25 cellular contexts compared by ENCODE assay signal in genomic region chr1:19349999-19350398, GRCh38. TPM values are rescaled to one million over a fixed set of nuclear protein-coding genes. Genes with fewer than 3 reads are reported as not detected.
DNase-seq lines count a peak whose midpoint lies in the region; TF ChIP-seq lines count a peak whose summit lies in the region.
"Had no signal": no experiment of that assay in that cellular context is flagged by ENCODE, and none has a peak within 500 bp of the region (broad histone marks: within the 10 kb centered on the region; RNA-seq: fewer than 3 reads in every experiment).

No MANE protein-coding gene starts in this region.

- no peaks in the 10 kb centered on the region for H3K9me3 Mint-ChIP-seq in activated naive CD8-positive, alpha-beta T cell (ENCODE audit: low read depth)
- no peaks in the 10 kb centered on the region for H3K9me3 Mint-ChIP-seq in activated naive CD8-positive, alpha-beta T cell treated with anti-CD3 and anti-CD28 coated beads for 36 hours
- H3K9me3 Mint-ChIP-seq in CD8-positive, alpha-beta memory T cell, result no peaks in the 10 kb centered on the region
- H3K9me3 Mint-ChIP-seq: activated naive CD8-positive, alpha-beta T cell treated with anti-CD3 and anti-CD28 coated beads, Interleukin-2, amount 10 ng/mL, durations not matched to agents 7 days and 5 days; IgD-negative memory B cell had no signal

- peak overlapping the region; percentile 89 for H3K27ac ChIP-seq in OCI-LY1 (ENCODE audit: low read depth, low read length, poor library complexity, severe bottlenecking)
- peak overlapping the region; percentile 44 to 66 for H3K27ac ChIP-seq in esophagus (ENCODE audit: low read depth in 2 of 2, low read length in 1 of 2)
- H3K27ac ChIP-seq in rectal smooth muscle tissue (ENCODE audit: low read depth, low read length), result peak overlapping the region; percentile 6
- H3K27ac ChIP-seq in CD8-positive, alpha-beta memory T cell (ENCODE audit: low read depth, low read length), result no peak overlapping the region
- H3K27ac ChIP-seq: foreskin keratinocyte, SJSA1, thoracic aorta had no signal

- CTCF ChIA-PET in CD8-positive, alpha-beta memory T cell (lab: Charles Lee), result no interaction called here

- H3K27ac Mint-ChIP-seq in activated naive CD8-positive, alpha-beta T cell, result peak overlapping the region; percentile 50
- no peak overlapping the region for H3K27ac Mint-ChIP-seq in activated naive CD8-positive, alpha-beta T cell treated with anti-CD3 and anti-CD28 coated beads for 36 hours
- peak overlapping the region in 1 of 8 donors; percentile 41 for H3K27ac Mint-ChIP-seq in CD8-positive, alpha-beta memory T cell
- H3K27ac Mint-ChIP-seq: activated naive CD8-positive, alpha-beta T cell treated with anti-CD3 and anti-CD28 coated beads, Interleukin-2, amount 10 ng/mL, durations not matched to agents 7 days and 5 days had no signal

- no peaks in the 10 kb centered on the region for H3K4me1 Mint-ChIP-seq in activated naive CD8-positive, alpha-beta T cell (ENCODE audit: low read depth)
- no peaks in the 10 kb centered on the region for H3K4me1 Mint-ChIP-seq in activated naive CD8-positive, alpha-beta T cell treated with anti-CD3 and anti-CD28 coated beads for 36 hours
- peaks cover 0 to 5% (median 3%) of the 10 kb centered on the region in 3 donors for H3K4me1 Mint-ChIP-seq in CD8-positive, alpha-beta memory T cell
- H3K4me1 Mint-ChIP-seq: activated naive CD8-positive, alpha-beta T cell treated with anti-CD3 and anti-CD28 coated beads, Interleukin-2, amount 10 ng/mL, durations not matched to agents 7 days and 5 days had no signal

- no peak overlapping the region for H2AFZ ChIP-seq in OCI-LY1 (ENCODE audit: low read length)

- H3K36me3 ChIP-seq in OCI-LY1 (ENCODE audit: insufficient read depth, low read length) (peaks cover 15% of the 10 kb centered on the region; the same call in 1 of the 2 replicates), esophagus (ENCODE audit: control insufficient read depth in 2 of 2, insufficient read depth in 2 of 2, low read length in 1 of 2) (peaks cover 5 to 40% of the 10 kb centered on the region in 2 donors), rectal smooth muscle tissue (ENCODE audit: control insufficient read depth, insufficient read depth, low read length) (peaks cover 27% of the 10 kb centered on the region)
- H3K36me3 ChIP-seq in CD8-positive, alpha-beta memory T cell (ENCODE audit: insufficient read depth, low read length), result peaks cover 59% of the 10 kb centered on the region

- WGBS in esophagus, 2 donors, result 54 to 71% methylated on average over 15 to 17 of the region's 17 CpGs

- DNase-seq in activated naive CD8-positive, alpha-beta T cell treated with anti-CD3 and anti-CD28 coated beads for 36 hours, result no peak
- DNase-seq in stimulated activated CD4-positive, alpha-beta T cell treated with anti-CD3 and anti-CD28 coated beads, Interleukin-2, amount 100 ng/mL, for 24 hours, result no peak
- DNase-seq in CD8-positive, alpha-beta memory T cell, result no peak
- DNase-seq in hypothalamus (lab: John Stamatoyannopoulos, UW), result no peak
- DNase-seq: activated CD8-positive, alpha-beta memory T cell treated with anti-CD3 and anti-CD28 coated beads for 24 hours; activated naive CD8-positive, alpha-beta T cell treated with anti-CD3 and anti-CD28 coated beads, Interleukin-2, amount 10 ng/mL, durations not matched to agents 7 days and 5 days; C1 segment of cervical spinal cord; Calu3; effector memory CD4-positive, alpha-beta T cell; erythroblast; foreskin keratinocyte; NCI-H1694 treated with DMSO at 0.1 percent for 48 hours; NCI-H2227 treated with DMSO at 0.1 percent for 48 hours; stimulated activated CD4-positive, alpha-beta T cell treated with anti-CD3 and anti-CD28 coated beads, Interleukin-15, amount 100 ng/mL, for 24 hours; stimulated activated naive CD8-positive, alpha-beta T cell treated with anti-CD3 and anti-CD28 coated beads, Interleukin-15, Interleukin-2, amounts not matched to agents 100 U/mL and 50 U/mL, for 24 hours; T-helper 1 cell had no signal

- H3K4me1 ChIP-seq in OCI-LY1 (ENCODE audit: insufficient read depth, low read length, severe bottlenecking) (peaks cover 35% of the 10 kb centered on the region), esophagus (ENCODE audit: control insufficient read depth in 2 of 2, insufficient read depth in 2 of 2, low read length in 1 of 2) (peaks cover 4 to 24% of the 10 kb centered on the region in 2 donors), rectal smooth muscle tissue (ENCODE audit: control insufficient read depth, insufficient read depth, low read length) (peaks cover 13% of the 10 kb centered on the region)
- no peaks in the 10 kb centered on the region for H3K4me1 ChIP-seq in CD8-positive, alpha-beta memory T cell (ENCODE audit: insufficient read depth, low read length)
- H3K4me1 ChIP-seq: foreskin keratinocyte, HAP-1, SJSA1 had no signal

- H3F3A ChIP-seq in OCI-LY1 (ENCODE audit: insufficient read depth, low read length), result no peaks in the 10 kb centered on the region

- H3K9me3 ChIP-seq in OCI-LY1 (ENCODE audit: low read length) (no peaks in the 10 kb centered on the region), esophagus (ENCODE audit: control insufficient read depth in 2 of 2, insufficient read depth in 1 of 2, low read depth in 1 of 2, low read length in 1 of 2) (no peaks in the 10 kb centered on the region)
- H3K9me3 ChIP-seq in CD8-positive, alpha-beta memory T cell (ENCODE audit: low read length), result no peaks in the 10 kb centered on the region
- H3K9me3 ChIP-seq: HAP-1, SJSA1, thoracic aorta had no signal

- no peak overlapping the region for H3K4me3 ChIP-seq in OCI-LY1 (ENCODE audit: low read depth, low read length, poor library complexity, severe bottlenecking)
- no peak overlapping the region for H3K4me3 ChIP-seq in esophagus (ENCODE audit: low read depth in 1 of 2, low read length in 2 of 2)
- no peak overlapping the region for H3K4me3 ChIP-seq in rectal smooth muscle tissue (ENCODE audit: low read length)
- H3K4me3 ChIP-seq in CD8-positive, alpha-beta memory T cell (ENCODE audit: low read length), result no peak overlapping the region
- H3K4me3 ChIP-seq: HAP-1, lung, SJSA1, thoracic aorta had no signal

- H3K4me2 ChIP-seq in OCI-LY1 (ENCODE audit: low read length), result peak overlapping the region; percentile 13; the same call in 1 of the 2 replicates

- H3K27me3 ChIP-seq in OCI-LY1 (ENCODE audit: insufficient read depth, low read length), result no peaks in the 10 kb centered on the region
- H3K27me3 ChIP-seq in esophagus (ENCODE audit: control insufficient read depth in 1 of 2, insufficient read depth in 2 of 2, low read length in 2 of 2), result no peaks in the 10 kb centered on the region
- no peaks in the 10 kb centered on the region for H3K27me3 ChIP-seq in rectal smooth muscle tissue (ENCODE audit: control insufficient read depth, insufficient read depth, low read length)
- no peaks in the 10 kb centered on the region for H3K27me3 ChIP-seq in CD8-positive, alpha-beta memory T cell (ENCODE audit: insufficient read depth, low read length, poor library complexity, severe bottlenecking)
- H3K27me3 ChIP-seq: foreskin keratinocyte, SJSA1 had no signal

- no peaks in the 10 kb centered on the region for H3K79me2 ChIP-seq in OCI-LY1 (ENCODE audit: insufficient read depth, low read length)

- TF ChIP-seq CTCF in OCI-LY1 (IDR thresholded peaks at IDR 0.05; ENCODE audit: low read length), result no peak

- POLR2A ChIA-PET in CD8-positive, alpha-beta memory T cell (lab: Charles Lee), result no interaction called here

- H3K4me3 Mint-ChIP-seq in activated naive CD8-positive, alpha-beta T cell, result no peak overlapping the region
- no peak overlapping the region for H3K4me3 Mint-ChIP-seq in activated naive CD8-positive, alpha-beta T cell treated with anti-CD3 and anti-CD28 coated beads for 36 hours
- H3K4me3 Mint-ChIP-seq in CD8-positive, alpha-beta memory T cell, result no peak overlapping the region
- H3K4me3 Mint-ChIP-seq: activated naive CD8-positive, alpha-beta T cell treated with anti-CD3 and anti-CD28 coated beads, Interleukin-2, amount 10 ng/mL, durations not matched to agents 7 days and 5 days had no signal

- no peaks in the 10 kb centered on the region for H3K36me3 Mint-ChIP-seq in activated naive CD8-positive, alpha-beta T cell
- H3K36me3 Mint-ChIP-seq in activated naive CD8-positive, alpha-beta T cell treated with anti-CD3 and anti-CD28 coated beads for 36 hours, result peaks cover 3% of the 10 kb centered on the region
- H3K36me3 Mint-ChIP-seq in CD8-positive, alpha-beta memory T cell, result peaks cover 0 to 88% (median 9%) of the 10 kb centered on the region in 3 donors
- H3K36me3 Mint-ChIP-seq: IgD-negative memory B cell had no signal

- H3K9ac ChIP-seq in OCI-LY1 (ENCODE audit: low read length) (peak overlapping the region; percentile 12; the same call in 1 of the 2 replicates), rectal smooth muscle tissue (ENCODE audit: low read length) (no peak overlapping the region)

- H3K27me3 Mint-ChIP-seq in activated naive CD8-positive, alpha-beta T cell, result no peaks in the 10 kb centered on the region
- no peaks in the 10 kb centered on the region for H3K27me3 Mint-ChIP-seq in activated naive CD8-positive, alpha-beta T cell treated with anti-CD3 and anti-CD28 coated beads for 36 hours
- H3K27me3 Mint-ChIP-seq in CD8-positive, alpha-beta memory T cell, result no peaks in the 10 kb centered on the region
- H3K27me3 Mint-ChIP-seq: activated naive CD8-positive, alpha-beta T cell treated with anti-CD3 and anti-CD28 coated beads, Interleukin-2, amount 10 ng/mL, durations not matched to agents 7 days and 5 days; IgD-negative memory B cell had no signal

- no peaks in the 10 kb centered on the region for H4K20me1 ChIP-seq in OCI-LY1 (ENCODE audit: insufficient read depth, low read length)

- no peaks in the 10 kb centered on the region for H3K9me2 ChIP-seq in OCI-LY1 (ENCODE audit: low read depth, low read length)

RNA-seq across cellular contexts. Expression of gene SLC66A1, which starts 37.9 kb away (rescaled TPM):
- total RNA-seq in activated naive CD8-positive, alpha-beta T cell treated with anti-CD3 and anti-CD28 coated beads for 36 hours, result 1 to 10 TPM; 6.5 to 6.8 TPM
- polyA plus RNA-seq in esophagus, result 1 to 10 TPM; 8.6 to 8.9 TPM
- total RNA-seq in CD8-positive, alpha-beta memory T cell, result 10 to 100 TPM in 1 of 2 experiments, 1 to 10 TPM in 1; 8.6 to 10.4 TPM
- 5.7 TPM for polyA plus RNA-seq in CD8-positive, alpha-beta memory T cell

RNA-seq across cellular contexts. Expression of gene AKR7A2, which starts 38.1 kb away (rescaled TPM):
- total RNA-seq in activated naive CD8-positive, alpha-beta T cell treated with anti-CD3 and anti-CD28 coated beads for 36 hours, result 10 to 100 TPM; 37.4 to 43.0 TPM
- polyA plus RNA-seq in esophagus, result 10 to 100 TPM in 1 of 2 donors, 1 to 10 TPM in 1; 9.4 to 52.6 TPM
- 10 to 100 TPM; 36.4 to 38.3 TPM for total RNA-seq in CD8-positive, alpha-beta memory T cell
- polyA plus RNA-seq in CD8-positive, alpha-beta memory T cell, result 102 TPM
